11 cellular contexts compared by ENCODE assay signal in the genomic region with DNA sequence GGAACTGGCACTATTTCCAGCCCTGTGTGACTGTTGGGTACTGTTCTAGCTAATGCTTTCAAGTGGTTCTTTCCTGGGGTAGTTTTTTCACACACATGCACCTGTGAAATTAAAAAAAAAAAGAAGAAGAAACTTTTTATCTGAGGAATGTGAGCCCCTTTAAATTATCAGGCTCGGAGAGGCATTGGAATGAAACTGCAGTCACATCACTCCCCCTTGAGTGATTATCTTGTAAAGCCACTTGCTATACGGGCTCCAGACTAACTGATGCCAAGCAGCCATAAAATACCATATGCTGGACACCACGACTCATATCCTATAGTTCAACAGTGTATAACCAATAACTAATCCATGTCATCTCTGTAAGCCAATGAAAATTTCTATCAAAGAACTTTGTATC. TPM values are rescaled to one million over a fixed set of nuclear protein-coding genes. Genes with fewer than 3 reads are reported as not detected.
"Had no signal": no experiment of that assay in that cellular context is flagged by ENCODE, and none has a peak within 500 bp of the region (broad histone marks: within the 10 kb centered on the region; RNA-seq: fewer than 3 reads in every experiment).

No MANE protein-coding gene starts in this region.

RNA-seq across cellular contexts. Expression of a gene that starts 5.4 kb away (rescaled TPM):
- total RNA-seq: activated naive CD4-positive, alpha-beta T cell treated with anti-CD3 and anti-CD28 coated beads for 36 hours; activated naive CD4-positive, alpha-beta T cell treated with anti-CD3 and anti-CD28 coated beads, Interleukin-2, amount 50 U/mL, for 72 hours; activated naive CD8-positive, alpha-beta T cell treated with anti-CD3 and anti-CD28 coated beads for 36 hours; activated T-cell treated with anti-CD3 and anti-CD28 coated beads, Interleukin-2, amount 50 U/mL, for 4 hours; activated T-cell treated with anti-CD3 and anti-CD28 coated beads, Interleukin-2, amount 50 U/mL, for 72 hours; activated T-helper 1 cell treated with anti-CD3 and anti-CD28 coated beads, Interleukin-12 subunit alpha, Interleukin-12 subunit beta, Interleukin-2, Interleukin-4 antibody, amounts not matched to agents 30 ng/mL and 10 ng/mL and 1 ng/mL, durations not matched to agents 14 hours and 24 hours and 36 hours; activated T-helper 17 cell treated with anti-CD3 and anti-CD28 coated beads, Interleukin-2, amount 50 U/mL, for 72 hours; activated T-helper 2 cell treated with anti-CD3 and anti-CD28 coated beads, Interferon-gamma antibody, Interleukin-2, Interleukin-4, amounts not matched to agents 10 μg/mL and 5 μg/mL and 100 μg/mL, durations not matched to agents 14 hours and 24 hours and 36 hours; astrocyte; bronchial epithelial cell; chondrocyte had no signal
